ENCODE assay signal across 1 cellular context in genomic region chr9:31140316-31140715, GRCh38.
TF ChIP-seq lines count a peak whose summit lies in the region.

No MANE protein-coding gene starts in this region.

TF ChIP-seq in GM23338, 12 proteins besides CTCF, POLR2A, EP300 and RAD21 (continued from another document):
- TF ChIP-seq REST (IDR thresholded peaks at IDR 0.05; ENCODE audit: unreplicated experiment) (no peak), ZNF114 (CRISPR knock-in tag; IDR thresholded peaks at IDR 0.05) (no peak), EZH2 (IDR thresholded peaks at IDR 0.05; ENCODE audit: low read depth, unreplicated experiment) (no peak), POLR2AphosphoS5 (IDR thresholded peaks at IDR 0.05; ENCODE audit: low read depth) (no peak), EZH2phosphoT487 (IDR thresholded peaks at IDR 0.05; ENCODE audit: unreplicated experiment) (no peak)
